ENCODE assay signal across 10 cellular contexts in the genomic region with DNA sequence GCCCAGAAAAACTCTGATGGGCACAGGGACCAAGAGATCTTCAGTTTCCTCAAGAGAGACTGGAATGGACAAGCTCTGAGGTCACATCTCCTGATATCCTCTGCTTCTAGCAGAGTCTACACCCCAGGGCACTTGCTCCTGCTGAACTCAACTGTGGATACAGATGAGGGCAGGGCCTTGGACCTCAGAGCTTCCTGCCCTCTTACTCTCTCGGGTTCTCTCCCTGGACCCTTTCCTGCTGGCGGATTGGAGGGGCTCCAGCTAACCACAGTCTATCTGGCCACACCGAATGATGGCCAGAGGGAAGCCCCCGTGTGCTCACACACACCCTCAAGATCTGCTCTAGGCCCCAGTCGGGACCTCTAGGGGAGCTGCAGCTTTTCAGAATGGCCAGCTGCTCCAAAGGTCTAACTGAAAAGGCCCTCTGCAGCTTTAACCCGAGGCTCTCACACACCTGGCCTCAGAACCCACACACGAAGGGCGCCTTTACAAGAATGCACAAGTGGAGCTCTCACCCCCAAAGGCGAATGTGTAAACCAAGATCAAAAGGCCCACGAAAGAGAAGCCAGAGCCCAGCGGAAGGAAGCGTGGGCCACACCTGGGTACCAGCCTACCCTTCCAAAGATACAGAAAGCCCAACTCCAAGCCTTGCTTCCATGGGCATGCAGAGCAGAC.
DNase-seq lines count a peak whose midpoint lies in the region; ATAC-seq and TF ChIP-seq lines count a peak whose summit lies in the region.
"Had no signal": no experiment of that assay in that cellular context is flagged by ENCODE, and none has a peak within 500 bp of the region (broad histone marks: within the 10 kb centered on the region; RNA-seq: fewer than 3 reads in every experiment).

No MANE protein-coding gene starts in this region.

- no peak overlapping the region for H3K4me3 ChIP-seq in Peyer's patch
- H3K4me3 ChIP-seq in tibial artery, result no peak overlapping the region
- H3K4me3 ChIP-seq: PC-9 had no signal

- peak overlapping the region; percentile 56 for H3K4me3 Mint-ChIP-seq in activated CD8-positive, alpha-beta T cell treated with anti-CD3 and anti-CD28 coated beads, Interleukin-2, amount 10 ng/mL, durations not matched to agents 7 days and 5 days

- DNase-seq in Peyer's patch, result peak in 2 of 3 donors; percentile 45 to 64
- DNase-seq in activated CD8-positive, alpha-beta T cell treated with anti-CD3 and anti-CD28 coated beads, Interleukin-2, amount 10 ng/mL, durations not matched to agents 7 days and 5 days, result peak; percentile 64
- DNase-seq in foreskin keratinocyte, result no peak
- peak; percentile 17 to 74 (median 46) for DNase-seq in stimulated activated naive CD4-positive, alpha-beta T cell (lab: John Stamatoyannopoulos, UW)
- no peak for DNase-seq in iPS-NIHi7 (ENCODE audit: extremely low spot score)
- no peak for DNase-seq in activated CD8-positive, alpha-beta memory T cell treated with anti-CD3 and anti-CD28 coated beads for 24 hours
- DNase-seq in tibial artery, result no peak
- DNase-seq: PC-9 had no signal

- H3K27me3 ChIP-seq in Peyer's patch (no peaks in the 10 kb centered on the region), foreskin keratinocyte (no peaks in the 10 kb centered on the region), tibial artery (no peaks in the 10 kb centered on the region)

- H3K36me3 Mint-ChIP-seq in activated CD8-positive, alpha-beta T cell treated with anti-CD3 and anti-CD28 coated beads, Interleukin-2, amount 10 ng/mL, durations not matched to agents 7 days and 5 days (ENCODE audit: low read depth), result peaks cover 35% of the 10 kb centered on the region

- no peak for TF ChIP-seq POLR2A in Peyer's patch (IDR thresholded peaks at IDR 0.05)

- intact Hi-C loops in tibial artery (cut with DNase I; ENCODE audit: low total_unique reads), result no loop called here

- TF ChIP-seq CTCF in Peyer's patch (IDR thresholded peaks at IDR 0.05) (no peak), foreskin keratinocyte (conservative IDR thresholded peaks at IDR 0.05) (no peak), tibial artery (IDR thresholded peaks at IDR 0.05) (no peak)

- peak overlapping the region; percentile 84 for H3K27ac Mint-ChIP-seq in activated CD8-positive, alpha-beta T cell treated with anti-CD3 and anti-CD28 coated beads, Interleukin-2, amount 10 ng/mL, durations not matched to agents 7 days and 5 days

- peaks cover 0 to 60% (median 15%) of the 10 kb centered on the region in 4 donors for H3K4me1 ChIP-seq in Peyer's patch
- H3K4me1 ChIP-seq in foreskin keratinocyte, result no peaks in the 10 kb centered on the region
- H3K4me1 ChIP-seq in tibial artery, result peaks cover 0 to 25% (median 9%) of the 10 kb centered on the region in 4 donors

- peaks cover 56% of the 10 kb centered on the region for H3K4me1 Mint-ChIP-seq in activated CD8-positive, alpha-beta T cell treated with anti-CD3 and anti-CD28 coated beads, Interleukin-2, amount 10 ng/mL, durations not matched to agents 7 days and 5 days (ENCODE audit: low read depth)

- CTCF ChIA-PET in activated CD8-positive, alpha-beta T cell treated with anti-CD3 and anti-CD28 coated beads, Interleukin-2, amount 10 ng/mL, durations not matched to agents 7 days and 5 days (lab: Charles Lee), result interaction anchor here (0.6 to 2.2 kb wide), 16 partner anchors 10 to 77 kb away, joined by 3 to 23 read pairs (median 5); no protein-coding TSS in a partner anchor

- H3K27ac ChIP-seq in Peyer's patch (peak overlapping the region in 3 of 4 donors; percentile 20 to 40 (median 27)), foreskin keratinocyte (no peak overlapping the region), tibial artery (no peak overlapping the region)
- H3K27ac ChIP-seq: epithelial cell of prostate, PC-9 had no signal

- POLR2A ChIA-PET in activated CD8-positive, alpha-beta T cell treated with anti-CD3 and anti-CD28 coated beads, Interleukin-2, amount 10 ng/mL, durations not matched to agents 7 days and 5 days (lab: Charles Lee), result interaction anchor here (0.9 to 1.7 kb wide), 4 partner anchors 18 to 40 kb away, joined by 3 to 13 read pairs (median 8); no protein-coding TSS in a partner anchor

- H3K9me3 ChIP-seq in Peyer's patch, result no peaks in the 10 kb centered on the region
- H3K9me3 ChIP-seq in tibial artery, result no peaks in the 10 kb centered on the region

- no peaks in the 10 kb centered on the region for H3K27me3 Mint-ChIP-seq in activated CD8-positive, alpha-beta T cell treated with anti-CD3 and anti-CD28 coated beads, Interleukin-2, amount 10 ng/mL, durations not matched to agents 7 days and 5 days (ENCODE audit: low read depth)

- ATAC-seq in activated CD8-positive, alpha-beta T cell treated with anti-CD3 and anti-CD28 coated beads, Interleukin-2, amount 10 ng/mL, durations not matched to agents 7 days and 5 days, result peak; percentile 68
- ATAC-seq in foreskin keratinocyte (peak; percentile 11), GM21717 (IDR thresholded peaks at IDR 0.05; ENCODE audit: unreplicated experiment) (no peak)

- peaks cover 0 to 34% (median 0%) of the 10 kb centered on the region in 3 donors for H3K36me3 ChIP-seq in Peyer's patch
- peaks cover 10 to 16% (median 13%) of the 10 kb centered on the region in 3 donors for H3K36me3 ChIP-seq in tibial artery

- H3K9me3 Mint-ChIP-seq in activated CD8-positive, alpha-beta T cell treated with anti-CD3 and anti-CD28 coated beads, Interleukin-2, amount 10 ng/mL, durations not matched to agents 7 days and 5 days (ENCODE audit: insufficient read depth), result no peaks in the 10 kb centered on the region

Comparison
In these comparisons a context has a peak if more than half of its experiments do, and no peak if none do; other contexts are left out.
1. DNase-seq: peak in Peyer's patch (2 of 3), activated CD8-positive, alpha-beta T cell treated with anti-CD3 and anti-CD28 coated beads, Interleukin-2, amount 10 ng/mL, durations not matched to agents 7 days and 5 days (single experiment) and stimulated activated naive CD4-positive, alpha-beta T cell (6 of 6); none in foreskin keratinocyte (0 of 2), iPS-NIHi7 (single experiment), activated CD8-positive, alpha-beta memory T cell treated with anti-CD3 and anti-CD28 coated beads for 24 hours (single experiment) and tibial artery (0 of 2).
2. H3K27ac ChIP-seq: peak in Peyer's patch (3 of 4); none in foreskin keratinocyte (single experiment) and tibial artery (0 of 2).